Comparison of ENCODE assay signal across 16 cellular contexts in the genomic region with DNA sequence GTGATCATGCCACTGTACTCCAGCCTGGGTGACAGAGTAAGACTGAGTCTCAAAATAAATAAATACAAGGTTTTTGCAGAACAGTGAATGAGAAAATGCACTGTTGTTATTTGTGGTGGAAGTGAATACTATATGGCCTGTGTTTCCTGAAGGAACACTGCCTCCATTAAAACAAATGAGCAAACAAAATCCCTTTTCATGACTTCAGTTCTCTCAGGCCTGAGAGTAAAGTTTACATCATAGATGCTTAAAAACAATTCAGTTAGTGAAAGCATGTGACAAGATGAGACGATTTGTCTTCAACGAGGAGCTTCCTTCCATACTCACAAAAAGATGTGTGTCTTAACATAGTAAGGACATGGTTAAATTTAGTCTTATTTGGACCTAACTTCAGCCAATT. TPM values are rescaled to one million over a fixed set of nuclear protein-coding genes. Genes with fewer than 3 reads are reported as not detected.
DNase-seq lines count a peak whose midpoint lies in the region; ATAC-seq, FAIRE-seq and TF ChIP-seq lines count a peak whose summit lies in the region.
"Had no signal": no experiment of that assay in that cellular context is flagged by ENCODE, and none has a peak within 500 bp of the region (broad histone marks: within the 10 kb centered on the region; RNA-seq: fewer than 3 reads in every experiment).

No MANE protein-coding gene starts in this region.

- H3K9me3 Mint-ChIP-seq in GM23338: no peaks in the 10 kb centered on the region
- no peaks in the 10 kb centered on the region for H3K9me3 Mint-ChIP-seq in astrocyte (ENCODE audit: unreplicated experiment)
- H3K9me3 Mint-ChIP-seq in glutamatergic neuron (ENCODE audit: unreplicated experiment): peaks cover 3% of the 10 kb centered on the region
- H3K9me3 Mint-ChIP-seq: activated naive CD4-positive, alpha-beta T cell treated with anti-CD3 and anti-CD28 coated beads, Interleukin-2, amount 10 ng/mL, durations not matched to agents 7 days and 5 days; immature natural killer cell; neural crest cell had no signal

- H3K4me1 ChIP-seq in GM23338 (ENCODE audit: insufficient read depth) (no peaks in the 10 kb centered on the region), astrocyte (ENCODE audit: insufficient read depth, low read length) (peaks cover 10% of the 10 kb centered on the region), lower lobe of right lung (peaks cover 81% of the 10 kb centered on the region), spleen (peaks cover 35 to 97% (median 72%) of the 10 kb centered on the region in 6 donors)
- H3K4me1 ChIP-seq: colonic mucosa had no signal

- 46 to 79% (median 60%) methylated on average over 2 of the region's 2 CpGs for WGBS in spleen, 5 donors

- no peak overlapping the region for H3K9ac ChIP-seq in astrocyte (ENCODE audit: low read length)
- H3K9ac ChIP-seq: KMS-11 had no signal

- H3K9me3 ChIP-seq in astrocyte (ENCODE audit: insufficient read depth, low read depth, low read length) (no peaks in the 10 kb centered on the region), lower lobe of right lung (no peaks in the 10 kb centered on the region), spleen (no peaks in the 10 kb centered on the region)
- H3K9me3 ChIP-seq: colonic mucosa had no signal

- no peaks in the 10 kb centered on the region for H3K27me3 ChIP-seq in GM23338 (ENCODE audit: insufficient read depth)
- no peaks in the 10 kb centered on the region for H3K27me3 ChIP-seq in astrocyte (ENCODE audit: insufficient read depth, low read length)
- no peaks in the 10 kb centered on the region for H3K27me3 ChIP-seq in lower lobe of right lung (ENCODE audit: low read depth)
- no peaks in the 10 kb centered on the region for H3K27me3 ChIP-seq in spleen (replicated peaks in 1 of 7)
- H3K27me3 ChIP-seq: colonic mucosa had no signal

- H3K79me2 ChIP-seq in GM23338 (replicated peaks; ENCODE audit: insufficient read depth) (peaks cover 100% of the 10 kb centered on the region), astrocyte (ENCODE audit: insufficient read depth, low read length) (no peaks in the 10 kb centered on the region)

- H3K4me3 Mint-ChIP-seq in GM23338: no peak overlapping the region
- no peak overlapping the region for H3K4me3 Mint-ChIP-seq in astrocyte (ENCODE audit: unreplicated experiment)
- H3K4me3 Mint-ChIP-seq in glutamatergic neuron (ENCODE audit: unreplicated experiment): no peak overlapping the region
- H3K4me3 Mint-ChIP-seq: activated CD8-positive, alpha-beta memory T cell treated with anti-CD3 and anti-CD28 coated beads, Interleukin-2, amount 10 ng/mL, durations not matched to agents 7 days and 5 days; activated naive CD4-positive, alpha-beta T cell treated with anti-CD3 and anti-CD28 coated beads, Interleukin-2, amount 10 ng/mL, durations not matched to agents 7 days and 5 days; immature natural killer cell; neural crest cell had no signal

- H3K27ac Mint-ChIP-seq in GM23338 (no peak overlapping the region), astrocyte (ENCODE audit: unreplicated experiment) (peak overlapping the region; percentile 58), glutamatergic neuron (ENCODE audit: unreplicated experiment) (no peak overlapping the region)
- H3K27ac Mint-ChIP-seq: activated CD8-positive, alpha-beta memory T cell treated with anti-CD3 and anti-CD28 coated beads, Interleukin-2, amount 10 ng/mL, durations not matched to agents 7 days and 5 days; activated naive CD4-positive, alpha-beta T cell treated with anti-CD3 and anti-CD28 coated beads, Interleukin-2, amount 10 ng/mL, durations not matched to agents 7 days and 5 days; immature natural killer cell had no signal

- H3K4me1 Mint-ChIP-seq in GM23338: no peaks in the 10 kb centered on the region; the same call in 2 of the 3 replicates
- H3K4me1 Mint-ChIP-seq in astrocyte (ENCODE audit: low read depth, unreplicated experiment): peaks cover 14% of the 10 kb centered on the region
- no peaks in the 10 kb centered on the region for H3K4me1 Mint-ChIP-seq in glutamatergic neuron (ENCODE audit: low read depth, unreplicated experiment)
- H3K4me1 Mint-ChIP-seq: immature natural killer cell had no signal

- peaks cover 18% of the 10 kb centered on the region; the same call in 2 of the 3 replicates for H3K36me3 Mint-ChIP-seq in GM23338 (ENCODE audit: low read depth)
- peaks cover 3% of the 10 kb centered on the region for H3K36me3 Mint-ChIP-seq in astrocyte (ENCODE audit: low read depth, unreplicated experiment)
- H3K36me3 Mint-ChIP-seq in glutamatergic neuron (ENCODE audit: unreplicated experiment): no peaks in the 10 kb centered on the region
- H3K36me3 Mint-ChIP-seq: activated CD8-positive, alpha-beta memory T cell treated with anti-CD3 and anti-CD28 coated beads, Interleukin-2, amount 10 ng/mL, durations not matched to agents 7 days and 5 days; activated naive CD4-positive, alpha-beta T cell treated with anti-CD3 and anti-CD28 coated beads, Interleukin-2, amount 10 ng/mL, durations not matched to agents 7 days and 5 days; immature natural killer cell had no signal

- H3K27me3 Mint-ChIP-seq in GM23338 (ENCODE audit: insufficient read depth, low read depth, poor library complexity): no peaks in the 10 kb centered on the region
- H3K27me3 Mint-ChIP-seq in astrocyte (ENCODE audit: low read depth, unreplicated experiment): no peaks in the 10 kb centered on the region
- H3K27me3 Mint-ChIP-seq in glutamatergic neuron (ENCODE audit: unreplicated experiment): no peaks in the 10 kb centered on the region
- H3K27me3 Mint-ChIP-seq: activated CD8-positive, alpha-beta memory T cell treated with anti-CD3 and anti-CD28 coated beads, Interleukin-2, amount 10 ng/mL, durations not matched to agents 7 days and 5 days; activated naive CD4-positive, alpha-beta T cell treated with anti-CD3 and anti-CD28 coated beads, Interleukin-2, amount 10 ng/mL, durations not matched to agents 7 days and 5 days had no signal

- intact Hi-C loops in lower lobe of right lung (cut with DNase I): no loop called here
- intact Hi-C loops in spleen (cut with DNase I; ENCODE audit: low total_unique reads): no loop called here

- H4K20me1 ChIP-seq in GM23338 (replicated peaks; ENCODE audit: insufficient read depth): peaks cover 81% of the 10 kb centered on the region
- no peaks in the 10 kb centered on the region for H4K20me1 ChIP-seq in astrocyte (ENCODE audit: insufficient read depth, low read length)

- no peak for TF ChIP-seq POLR2A in spleen (IDR thresholded peaks at IDR 0.05)

- no peak for ATAC-seq in GM23338
- ATAC-seq in lower lobe of right lung: no peak
- ATAC-seq: activated CD8-positive, alpha-beta memory T cell treated with anti-CD3 and anti-CD28 coated beads, Interleukin-2, amount 10 ng/mL, durations not matched to agents 7 days and 5 days had no signal

- FAIRE-seq in astrocyte (lab: Jason Lieb, UNC): no peak

- H3K36me3 ChIP-seq in GM23338 (ENCODE audit: insufficient read depth) (no peaks in the 10 kb centered on the region), astrocyte (ENCODE audit: insufficient read depth, low read length) (no peaks in the 10 kb centered on the region), lower lobe of right lung (no peaks in the 10 kb centered on the region), spleen (peaks cover 0 to 16% (median 0%) of the 10 kb centered on the region in 6 donors)
- H3K36me3 ChIP-seq: colonic mucosa had no signal

- 0 out of 2 replicates have a peak overlapping the region, but pooled peaks have one; percentile 76 for H3K27ac ChIP-seq in GM23338 (ENCODE audit: low read depth)
- H3K27ac ChIP-seq in astrocyte (ENCODE audit: low read depth, low read length): no peak overlapping the region
- peak overlapping the region; percentile 72 for H3K27ac ChIP-seq in lower lobe of right lung
- peak overlapping the region; percentile 21 to 84 (median 76) for H3K27ac ChIP-seq in spleen
- H3K27ac ChIP-seq: colonic mucosa, KMS-11 had no signal

- H3K9me2 ChIP-seq in GM23338 (ENCODE audit: insufficient read depth): no peaks in the 10 kb centered on the region

- no peak overlapping the region for H2AFZ ChIP-seq in GM23338
- no peak overlapping the region for H2AFZ ChIP-seq in astrocyte (ENCODE audit: low read depth, low read length)

- H3K4me2 ChIP-seq in GM23338 (no peak overlapping the region), astrocyte (ENCODE audit: low read length) (no peak overlapping the region)
- H3K4me2 ChIP-seq: KMS-11 had no signal

- DNase-seq in GM23338 (ENCODE audit: low spot score) (no peak), astrocyte (ENCODE audit: low read depth) (no peak), lower lobe of right lung (no peak), spleen (no peak), glutamatergic neuron (no peak), NCI-H2171 treated with DMSO at 0.1 percent for 48 hours (lab: John Stamatoyannopoulos, UW) (no peak)
- DNase-seq in stimulated activated CD4-positive, alpha-beta T cell treated with anti-CD3 and anti-CD28 coated beads, Interleukin-12 subunit alpha, Interleukin-12 subunit beta, amount 100 ng/mL, for 4 hours: no peak
- DNase-seq in activated CD8-positive, alpha-beta memory T cell treated with anti-CD3 and anti-CD28 coated beads for 24 hours: no peak
- DNase-seq: activated CD8-positive, alpha-beta memory T cell treated with anti-CD3 and anti-CD28 coated beads, Interleukin-2, amount 10 ng/mL, durations not matched to agents 7 days and 5 days; activated naive CD4-positive, alpha-beta T cell treated with anti-CD3 and anti-CD28 coated beads, Interleukin-2, amount 10 ng/mL, durations not matched to agents 7 days and 5 days; colonic mucosa; immature natural killer cell; NCI-H526; stimulated activated CD4-positive, alpha-beta T cell treated with anti-CD3 and anti-CD28 coated beads, Interleukin-15, amount 100 ng/mL, for 24 hours had no signal

- peaks cover 12% of the 10 kb centered on the region; the same call in 1 of the 2 replicates for H3F3A ChIP-seq in GM23338 (replicated peaks; ENCODE audit: low read depth)

- TF ChIP-seq CTCF in GM23338 (conservative IDR thresholded peaks at IDR 0.05; ENCODE audit: low read depth in 2 of 2) (no peak), astrocyte (IDR thresholded peaks at IDR 0.05; ENCODE audit: insufficient read depth, low read depth, low read length) (no peak), lower lobe of right lung (IDR thresholded peaks at IDR 0.05) (no peak), spleen (IDR thresholded peaks at IDR 0.05 in 8 of 11, conservative IDR thresholded peaks at IDR 0.05 in 3 of 11) (no peak), glutamatergic neuron (IDR thresholded peaks at IDR 0.05; ENCODE audit: partially characterized antibody, unreplicated experiment) (no peak)

- H3K4me3 ChIP-seq in GM23338: no peak overlapping the region
- no peak overlapping the region for H3K4me3 ChIP-seq in astrocyte (ENCODE audit: insufficient read depth, low read depth, low read length)
- H3K4me3 ChIP-seq in lower lobe of right lung: no peak overlapping the region
- H3K4me3 ChIP-seq in spleen: no peak overlapping the region
- H3K4me3 ChIP-seq: colonic mucosa had no signal

RNA-seq across cellular contexts. Expression of gene SPINT2, which starts 14.4 kb away (rescaled TPM):
- 382 and 468 TPM in 2 replicates for total RNA-seq in GM23338 (2014; rRNA removed; shearing (Covaris generic))
- 298 and 319 TPM in 2 replicates for polyA plus RNA-seq in GM23338 (2016; fragmentation: Nextera tagmentation; extraction: Ambion mirVana)
- total RNA-seq in astrocyte: 119 and 171 TPM in 2 replicates
- total RNA-seq in lower lobe of right lung: 202 TPM
- 10 to 100 TPM; 41.2 to 87.8 (median 59.5) TPM for total RNA-seq in spleen
- polyA plus RNA-seq in spleen: 10 to 100 TPM; 63.2 to 82.9 (median 65.6) TPM
- 78.9 TPM for total RNA-seq in glutamatergic neuron (ENCODE audit: unreplicated experiment)

RNA-seq across cellular contexts. Expression of gene PPP1R14A, which starts 22.6 kb away (rescaled TPM):
- 9.4 and 14.5 TPM in 2 replicates for total RNA-seq in GM23338 (2014; rRNA removed; shearing (Covaris generic))
- polyA plus RNA-seq in GM23338 (2016; fragmentation: Nextera tagmentation; extraction: Ambion mirVana) (76.2 and 77.5 TPM in 2 replicates), spleen (100 to 1,000 TPM in 1 of 3 donors, 10 to 100 TPM in 2; 66.7 to 145 (median 97.2) TPM)
- total RNA-seq in astrocyte (13.4 and 18.0 TPM in 2 replicates), lower lobe of right lung (65.0 TPM), spleen (100 to 1,000 TPM in 2 of 7 donors, 10 to 100 TPM in 5; 26.1 to 102 (median 54.5) TPM), glutamatergic neuron (ENCODE audit: unreplicated experiment) (327 TPM)
- total RNA-seq: activated CD8-positive, alpha-beta memory T cell treated with anti-CD3 and anti-CD28 coated beads, Interleukin-2, amount 10 ng/mL, durations not matched to agents 7 days and 5 days had no signal

RNA-seq across cellular contexts. Expression of gene C19orf33, which starts 25.3 kb away (rescaled TPM):
- 26.7 and 58.9 TPM in 2 replicates for total RNA-seq in GM23338 (2014; rRNA removed; shearing (Covaris generic))
- 72.2 and 95.5 TPM in 2 replicates for polyA plus RNA-seq in GM23338 (2016; fragmentation: Nextera tagmentation; extraction: Ambion mirVana)
- 4.9 and 5.8 TPM in 2 replicates for total RNA-seq in astrocyte
- 35.6 TPM for total RNA-seq in lower lobe of right lung
- 1 to 10 TPM in 5 of 7 donors, not detected in 2; 3.2 to 6.1 (median 4.1) TPM for total RNA-seq in spleen
- 10 to 100 TPM; 11.0 to 53.6 (median 11.2) TPM for polyA plus RNA-seq in spleen
- 1.1 TPM for total RNA-seq in glutamatergic neuron (ENCODE audit: unreplicated experiment)
- total RNA-seq: activated CD8-positive, alpha-beta memory T cell treated with anti-CD3 and anti-CD28 coated beads, Interleukin-2, amount 10 ng/mL, durations not matched to agents 7 days and 5 days; neural crest cell had no signal

RNA-seq across cellular contexts. Expression of gene YIF1B, which starts 37.0 kb away (rescaled TPM):
- total RNA-seq in GM23338 (2014; rRNA removed; shearing (Covaris generic)): 102 and 106 TPM in 2 replicates
- polyA plus RNA-seq in GM23338 (2016; fragmentation: Nextera tagmentation; extraction: Ambion mirVana) (82.8 and 88.0 TPM in 2 replicates), spleen (10 to 100 TPM; 41.2 to 56.7 (median 46.6) TPM)
- total RNA-seq in astrocyte (81.3 and 85.7 TPM in 2 replicates), lower lobe of right lung (38.9 TPM), spleen (10 to 100 TPM; 31.4 to 40.6 (median 38.4) TPM), glutamatergic neuron (ENCODE audit: unreplicated experiment) (101 TPM)

RNA-seq across cellular contexts. Expression of gene KCNK6, which starts 40.9 kb away (rescaled TPM):
- total RNA-seq in GM23338 (2014; rRNA removed; shearing (Covaris generic)): 9.9 and 14.6 TPM in 2 replicates
- polyA plus RNA-seq in GM23338 (2016; fragmentation: Nextera tagmentation; extraction: Ambion mirVana) (9.0 and 9.4 TPM in 2 replicates), spleen (1 to 10 TPM; 3.8 to 9.3 (median 4.5) TPM)
- total RNA-seq in astrocyte (8.6 and 10.8 TPM in 2 replicates), lower lobe of right lung (11.5 TPM), spleen (10 to 100 TPM; 11.8 to 25.9 (median 17.8) TPM), glutamatergic neuron (ENCODE audit: unreplicated experiment) (2.7 TPM)
- total RNA-seq: neural crest cell had no signal
